Comparison of ENCODE assay signal across 11 cellular contexts in genomic region chr3:152356870-152357276, GRCh38.
DNase-seq lines count a peak whose midpoint lies in the region; ATAC-seq, FAIRE-seq and TF ChIP-seq lines count a peak whose summit lies in the region.
"Had no signal": no experiment of that assay in that cellular context is flagged by ENCODE, and none has a peak within 500 bp of the region (broad histone marks: within the 10 kb centered on the region; RNA-seq: fewer than 3 reads in every experiment).

No MANE protein-coding gene starts in this region.

- H3K27ac ChIP-seq in tibial artery (peak overlapping the region; percentile 32 to 42), pancreas (no peak overlapping the region)
- H3K27ac ChIP-seq: epithelial cell of prostate, RWPE1, vagina had no signal

- H3K9me3 ChIP-seq in tibial artery (no peaks in the 10 kb centered on the region), pancreas (no peaks in the 10 kb centered on the region)
- H3K9me3 ChIP-seq: vagina had no signal

- H3K4me1 ChIP-seq in tibial artery: peaks cover 0 to 97% (median 33%) of the 10 kb centered on the region in 4 donors
- peaks cover 0 to 15% (median 5%) of the 10 kb centered on the region in 3 donors for H3K4me1 ChIP-seq in pancreas

- TF ChIP-seq CTCF in tibial artery (IDR thresholded peaks at IDR 0.05): no peak
- TF ChIP-seq CTCF in pancreas (IDR thresholded peaks at IDR 0.05): no peak

- 95 to 97% methylated on average over 2 of the region's 2 CpGs for WGBS in pancreas, 2 donors

- H3K4me3 Mint-ChIP-seq in activated naive CD4-positive, alpha-beta T cell treated with anti-CD3 and anti-CD28 coated beads for 36 hours: no peak overlapping the region
- H3K4me3 Mint-ChIP-seq in T-cell: peak overlapping the region in 1 of 3 donors; percentile 2

- H3K4me1 Mint-ChIP-seq in activated naive CD4-positive, alpha-beta T cell treated with anti-CD3 and anti-CD28 coated beads for 36 hours (ENCODE audit: low read depth): peaks cover 78% of the 10 kb centered on the region
- peaks cover 82 to 86% (median 83%) of the 10 kb centered on the region in 3 donors for H3K4me1 Mint-ChIP-seq in T-cell

- H3K27me3 ChIP-seq in tibial artery: no peaks in the 10 kb centered on the region
- no peaks in the 10 kb centered on the region for H3K27me3 ChIP-seq in pancreas
- H3K27me3 ChIP-seq: vagina had no signal

- no peaks in the 10 kb centered on the region for H3K9me3 Mint-ChIP-seq in activated naive CD4-positive, alpha-beta T cell treated with anti-CD3 and anti-CD28 coated beads for 36 hours
- H3K9me3 Mint-ChIP-seq in T-cell: no peaks in the 10 kb centered on the region

- DNase-seq in activated naive CD4-positive, alpha-beta T cell treated with anti-CD3 and anti-CD28 coated beads for 36 hours: peak; percentile 52
- no peak for DNase-seq in activated naive CD4-positive, alpha-beta T cell (lab: John Stamatoyannopoulos, UW)
- DNase-seq in T-cell (no peak), tibial artery (no peak), left colon (no peak), NCI-H1694 treated with DMSO at 0.1 percent for 48 hours (lab: John Stamatoyannopoulos, UW) (no peak), pancreas (no peak)

- H3K27me3 Mint-ChIP-seq in activated naive CD4-positive, alpha-beta T cell treated with anti-CD3 and anti-CD28 coated beads for 36 hours (ENCODE audit: low read depth): no peaks in the 10 kb centered on the region
- no peaks in the 10 kb centered on the region for H3K27me3 Mint-ChIP-seq in T-cell

- intact Hi-C loops in activated naive CD4-positive, alpha-beta T cell treated with anti-CD3 and anti-CD28 coated beads for 36 hours (cut with micrococcal nuclease): no loop called here
- intact Hi-C loops in tibial artery (cut with DNase I; ENCODE audit: low total_unique reads) (no loop called here), left colon (cut with DNase I, micrococcal nuclease) (no loop called here), pancreas (cut with DNase I) (no loop called here)

- CTCF ChIA-PET in activated naive CD4-positive, alpha-beta T cell treated with anti-CD3 and anti-CD28 coated beads for 36 hours (lab: Charles Lee): no interaction called here
- CTCF ChIA-PET in T-cell (lab: Charles Lee): no interaction called here

- H3K36me3 ChIP-seq in tibial artery: no peaks in the 10 kb centered on the region
- no peaks in the 10 kb centered on the region for H3K36me3 ChIP-seq in pancreas
- H3K36me3 ChIP-seq: vagina had no signal

- ATAC-seq in HG02840 (IDR thresholded peaks at IDR 0.05; ENCODE audit: low FRiP score, unreplicated experiment): peak; percentile 65
- ATAC-seq in T-cell (replicated peaks in 1 of 4): peak in 1 of 4 experiments; percentile 28
- no peak for ATAC-seq in left colon
- ATAC-seq in pancreas: no peak

- no peak overlapping the region for H3K4me3 ChIP-seq in tibial artery
- no peak overlapping the region for H3K4me3 ChIP-seq in pancreas
- H3K4me3 ChIP-seq: vagina had no signal

- peak overlapping the region; percentile 70 for H3K27ac Mint-ChIP-seq in activated naive CD4-positive, alpha-beta T cell treated with anti-CD3 and anti-CD28 coated beads for 36 hours
- H3K27ac Mint-ChIP-seq in T-cell: peak overlapping the region; percentile 76 to 82

- no peak for FAIRE-seq in pancreas (lab: Jason Lieb, UNC)

- H3K36me3 Mint-ChIP-seq in activated naive CD4-positive, alpha-beta T cell treated with anti-CD3 and anti-CD28 coated beads for 36 hours (ENCODE audit: low read depth): peaks cover 30% of the 10 kb centered on the region
- H3K36me3 Mint-ChIP-seq in T-cell: peaks cover 55% of the 10 kb centered on the region

- POLR2A ChIA-PET in T-cell (lab: Charles Lee): interaction anchor here in 1 of 2 donors (0.6 kb wide), 1 partner anchor 52 kb away, joined by 3 read pairs; no protein-coding TSS in a partner anchor

Comparison
In these comparisons a context has a peak if more than half of its experiments do, and no peak if none do; other contexts are left out.
1. H3K27ac ChIP-seq: peak in tibial artery (2 of 2); none in pancreas (0 of 4).